ENCODE assay signal across 18 cellular contexts in the genomic region with DNA sequence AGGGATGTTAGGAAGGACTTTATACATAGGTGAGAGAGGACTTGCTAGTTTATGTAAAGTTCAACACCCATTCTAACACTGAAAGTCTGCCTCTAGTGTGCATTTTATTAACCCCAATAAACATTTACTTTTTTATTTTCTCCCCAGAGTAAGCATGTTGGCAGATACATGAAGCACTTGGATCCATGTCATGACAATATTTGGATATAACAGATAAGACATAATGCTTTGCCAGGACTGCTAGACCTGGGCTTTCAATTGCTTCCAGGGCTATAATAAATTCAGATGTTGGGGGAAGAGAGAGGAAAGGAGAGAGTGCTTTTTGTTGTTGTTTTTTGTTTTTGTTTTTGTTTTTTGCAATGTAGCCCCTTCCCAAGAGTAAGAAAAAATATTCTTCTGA.
DNase-seq lines count a peak whose midpoint lies in the region; ATAC-seq and TF ChIP-seq lines count a peak whose summit lies in the region.
"Had no signal": no experiment of that assay in that cellular context is flagged by ENCODE, and none has a peak within 500 bp of the region (broad histone marks: within the 10 kb centered on the region; RNA-seq: fewer than 3 reads in every experiment).

No MANE protein-coding gene starts in this region.

- no peak overlapping the region for H3K27ac ChIP-seq in C4-2B
- H3K27ac ChIP-seq in PC-3 (ENCODE audit: low read length), result no peak overlapping the region
- H3K27ac ChIP-seq: BLaER1 had no signal

- no TSS peak for BruUV-seq in PC-3 (replicated peaks; lab: Mats Ljungman, UMichigan)

- POLR2A ChIA-PET in PC-3 (lab: Charles Lee; ENCODE audit: unreplicated experiment), result no interaction called here

- H3K27me3 ChIP-seq in PC-3 (ENCODE audit: low read length), result no peaks in the 10 kb centered on the region
- H3K27me3 ChIP-seq: BE2C, BLaER1 had no signal

- peaks cover 20% of the 10 kb centered on the region for H3K9me3 ChIP-seq in PC-3 (ENCODE audit: low read length)
- H3K9me3 ChIP-seq: BE2C had no signal

- H4K20me1 ChIP-seq in PC-3 (ENCODE audit: low read length), result no peaks in the 10 kb centered on the region
- H4K20me1 ChIP-seq: BLaER1 had no signal

- H3K4me1 ChIP-seq in PC-3 (ENCODE audit: insufficient read depth, low read length), result no peaks in the 10 kb centered on the region
- H3K4me1 ChIP-seq: BE2C, BLaER1, Caco-2 had no signal

- H3K79me2 ChIP-seq in PC-3 (ENCODE audit: low read length), result no peaks in the 10 kb centered on the region

- no peak overlapping the region for H2AFZ ChIP-seq in PC-3 (ENCODE audit: low read length)

- DNase-seq in PC-3 (no peak), left lobe of liver (ENCODE audit: low spot score) (no peak), activated gamma-delta T cell treated with Interleukin-2 at 50 U/mL for 16 hours (no peak), NCI-H146 (lab: John Stamatoyannopoulos, UW) (no peak), glomerular visceral epithelial cell (ENCODE audit: extremely low spot score) (no peak)
- DNase-seq: 8988T; ACHN; BE2C; C1 segment of cervical spinal cord; Caco-2; Calu3; CD4-positive, alpha-beta T cell; CD8-positive, alpha-beta T cell; DMS79 treated with DMSO at 0.1 percent for 48 hours; GF-D8 had no signal

- no peaks in the 10 kb centered on the region for H3F3A ChIP-seq in PC-3 (ENCODE audit: low read length, unreplicated experiment)

- H3K36me3 ChIP-seq in PC-3 (ENCODE audit: low read depth, low read length), result 0 out of 2 replicates have a peak, but pooled peaks cover 5% of the 10 kb centered on the region
- H3K36me3 ChIP-seq: BE2C, BLaER1 had no signal

- CTCF ChIA-PET in PC-3 (lab: Charles Lee), result no interaction called here

- H3K9ac ChIP-seq in PC-3 (ENCODE audit: low read length), result no peak overlapping the region
- H3K9ac ChIP-seq: BLaER1 had no signal

- H3K9me2 ChIP-seq in PC-3 (replicated peaks; ENCODE audit: low read length), result no peaks in the 10 kb centered on the region

- no peak overlapping the region for H3K4me3 ChIP-seq in PC-3 (ENCODE audit: low read length)
- H3K4me3 ChIP-seq: BLaER1 had no signal

- peak; percentile 19 for TF ChIP-seq CTCF in C4-2B (conservative IDR thresholded peaks at IDR 0.05)
- peak; percentile 13; the same call in 1 of the 2 replicates for TF ChIP-seq CTCF in LNCAP (IDR thresholded peaks at IDR 0.05)
- no peak; the same call in 1 of the 2 replicates for TF ChIP-seq CTCF in PC-3 (conservative IDR thresholded peaks at IDR 0.05; ENCODE audit: low read depth, low read length)

- intact Hi-C loops in PC-3 (cut with micrococcal nuclease), result no loop called here

- ATAC-seq in PC-3 (peak; percentile 46), left lobe of liver (peak; percentile 62)
- ATAC-seq: CD8-positive, alpha-beta T cell had no signal

- no peak overlapping the region for H3K4me2 ChIP-seq in PC-3 (ENCODE audit: low read length)
- H3K4me2 ChIP-seq: BLaER1 had no signal
